ENCODE assay signal across 14 cellular contexts in genomic region chr7:130899071-130899451, GRCh38.
DNase-seq lines count a peak whose midpoint lies in the region; ATAC-seq, FAIRE-seq and TF ChIP-seq lines count a peak whose summit lies in the region.
"Had no signal": no experiment of that assay in that cellular context is flagged by ENCODE, and none has a peak within 500 bp of the region (broad histone marks: within the 10 kb centered on the region; RNA-seq: fewer than 3 reads in every experiment).

No MANE protein-coding gene starts in this region.

- no peaks in the 10 kb centered on the region for H3K9me3 ChIP-seq in BLaER1 treated with 17β-estradiol and CSF1 and Interleukin-3, amounts not matched to agents 10 nM and 100 nM (replicated peaks in 1 of 11)
- no peaks in the 10 kb centered on the region for H3K9me3 ChIP-seq in IMR-90 (ENCODE audit: control insufficient read depth, insufficient read depth, low read length)
- no peaks in the 10 kb centered on the region for H3K9me3 ChIP-seq in K562 (replicated peaks; ENCODE audit: control insufficient read depth, insufficient read depth, low read depth, low read length)
- H3K9me3 ChIP-seq: tibial artery had no signal

- peak overlapping the region; percentile 51 to 77 (median 71) for H3K4me2 ChIP-seq in BLaER1 treated with 17β-estradiol and CSF1 and Interleukin-3, amounts not matched to agents 10 nM and 100 nM
- H3K4me2 ChIP-seq in IMR-90 (ENCODE audit: low read depth, low read length), result no peak overlapping the region
- no peak overlapping the region for H3K4me2 ChIP-seq in K562 (ENCODE audit: insufficient read depth, low read length)

- TF ChIP-seq CTCF in IMR-90 (conservative IDR thresholded peaks at IDR 0.05; ENCODE audit: low read depth, low read length), result no peak
- TF ChIP-seq CTCF in K562 (IDR thresholded peaks at IDR 0.05 in 2 of 3, conservative IDR thresholded peaks at IDR 0.05 in 1 of 3; ENCODE audit: insufficient read depth in 2 of 3, low read depth in 1 of 3, low read length in 3 of 3), result no peak
- TF ChIP-seq CTCF in endothelial cell (IDR thresholded peaks at IDR 0.05; ENCODE audit: unreplicated experiment), result no peak

- no peak overlapping the region for H2BK15ac ChIP-seq in IMR-90 (ENCODE audit: low read depth, low read length)

- no peak overlapping the region for H3K4me3 Mint-ChIP-seq in naive thymus-derived CD8-positive, alpha-beta T cell
- no peak overlapping the region for H3K4me3 Mint-ChIP-seq in endothelial cell (ENCODE audit: unreplicated experiment)

- H3K27ac Mint-ChIP-seq in naive thymus-derived CD8-positive, alpha-beta T cell, result peak overlapping the region in 7 of 10 donors; percentile 23 to 89 (median 68)
- no peak overlapping the region for H3K27ac Mint-ChIP-seq in endothelial cell (ENCODE audit: unreplicated experiment)

- 0 out of 2 replicates have a peak overlapping the region, but pooled peaks have one; percentile 12 for H3K56ac ChIP-seq in IMR-90 (ENCODE audit: extremely low read depth, insufficient read depth, low read length)

- no peak for ATAC-seq in IMR-90 (ENCODE audit: low read depth)
- no peak for ATAC-seq in K562
- no peak for ATAC-seq in naive thymus-derived CD8-positive, alpha-beta T cell

- no peaks in the 10 kb centered on the region for H3K79me2 ChIP-seq in K562 (ENCODE audit: control insufficient read depth, insufficient read depth, low read length)

- H3K27me3 ChIP-seq in BLaER1 treated with 17β-estradiol and CSF1 and Interleukin-3, amounts not matched to agents 10 nM and 100 nM, result no peaks in the 10 kb centered on the region
- H3K27me3 ChIP-seq in IMR-90 (ENCODE audit: control insufficient read depth, insufficient read depth, low read length) (no peaks in the 10 kb centered on the region), K562 (ENCODE audit: control insufficient read depth in 2 of 2, insufficient read depth in 2 of 2, low read length in 2 of 2) (no peaks in the 10 kb centered on the region)
- H3K27me3 ChIP-seq: tibial artery had no signal

- no peak overlapping the region for H3K4me3 ChIP-seq in BLaER1 treated with 17β-estradiol and CSF1 and Interleukin-3, amounts not matched to agents 10 nM and 100 nM
- no peak overlapping the region for H3K4me3 ChIP-seq in IMR-90 (ENCODE audit: insufficient read depth, low read depth, low read length)
- H3K4me3 ChIP-seq in K562, result no peak overlapping the region
- H3K4me3 ChIP-seq: tibial artery had no signal

- peaks cover 32 to 91% (median 75%) of the 10 kb centered on the region in 4 donors for H3K4me1 Mint-ChIP-seq in naive thymus-derived CD8-positive, alpha-beta T cell
- H3K4me1 Mint-ChIP-seq in endothelial cell (ENCODE audit: unreplicated experiment), result peaks cover 17% of the 10 kb centered on the region

- WGBS in IMR-90 (ENCODE audit: extremely low coverage in 2 of 2, insufficient read length in 1 of 2), 2 experiments, result no CpG with 5 or more reads among the region's 10 CpGs
- 89% methylated on average over 10 of the region's 10 CpGs for WGBS in K562 (ENCODE audit: insufficient coverage, low coverage, missing lambda C conversion rate)

- peak overlapping the region in 4 of 11 experiments; percentile 22 to 46 (median 24); a peak in 7 of 22 replicates for H3K27ac ChIP-seq in BLaER1 treated with 17β-estradiol and CSF1 and Interleukin-3, amounts not matched to agents 10 nM and 100 nM
- H3K27ac ChIP-seq in IMR-90 (ENCODE audit: insufficient read depth, low read length) (peak overlapping the region; percentile 26), K562 (ENCODE audit: extremely low read depth, low read depth, low read length) (no peak overlapping the region)
- H3K27ac ChIP-seq: tibial artery had no signal

- peak overlapping the region; percentile 53; the same call in 1 of the 2 replicates for H3K4ac ChIP-seq in IMR-90 (ENCODE audit: low read depth, low read length)

- H2BK5ac ChIP-seq in IMR-90 (ENCODE audit: low read depth, low read length, poor library complexity, severe bottlenecking), result peak overlapping the region; percentile 44

- dilution Hi-C loops in IMR-90 (cut with HindIII; ENCODE audit: low sequenced_read_pairs, unreplicated experiment), result no loop called here

- peak overlapping the region; percentile 11 for H4K91ac ChIP-seq in IMR-90 (ENCODE audit: insufficient read depth, low read depth, low read length)

- H2BK20ac ChIP-seq in IMR-90 (ENCODE audit: low read depth, low read length), result 0 out of 2 replicates have a peak overlapping the region, but pooled peaks have one; percentile 20

- H2AFZ ChIP-seq in IMR-90 (replicated peaks; ENCODE audit: low read length, poor library complexity), result no peak overlapping the region
- no peak overlapping the region for H2AFZ ChIP-seq in K562 (ENCODE audit: low read depth, low read length)

- intact Hi-C loops in IMR-90 (cut with micrococcal nuclease), result no loop called here
- intact Hi-C loops in K562 (cut with micrococcal nuclease), result loop anchor here (5.0 kb wide), 1 partner anchor 523 kb away; no protein-coding TSS in a partner anchor

- POLR2A ChIA-PET in IMR-90 (lab: Charles Lee; ENCODE audit: unreplicated experiment), result interaction anchor here (0.6 kb wide), 1 partner anchor 12 kb away, joined by 3 read pairs; no protein-coding TSS in a partner anchor
- POLR2A ChIA-PET in K562 (lab: Yijun Ruan, JAX), result interaction anchor here (0.8 to 1.8 kb wide), 4 partner anchors 9 to 205 kb away, joined by 3 to 6 read pairs (median 4); no protein-coding TSS in a partner anchor
- POLR2A ChIA-PET in naive thymus-derived CD8-positive, alpha-beta T cell (lab: Charles Lee), result no interaction called here

- CTCF ChIA-PET in IMR-90 (lab: Yijun Ruan, JAX) (interaction anchor here (0.6 kb wide), 2 partner anchors 42 to 144 kb away, joined by 5 read pairs; no protein-coding TSS in a partner anchor), K562 (lab: Yijun Ruan, JAX; ENCODE audit: low intra/inter-chr PET ratio) (interaction anchor here (0.8 kb wide), 1 partner anchor 170 kb away, joined by 3 read pairs; no protein-coding TSS in a partner anchor)

- H3K36me3 Mint-ChIP-seq in naive thymus-derived CD8-positive, alpha-beta T cell, result peaks cover 0 to 75% (median 5%) of the 10 kb centered on the region in 3 donors
- no peaks in the 10 kb centered on the region for H3K36me3 Mint-ChIP-seq in endothelial cell (ENCODE audit: low read depth, unreplicated experiment)

- peak overlapping the region in 6 of 11 experiments; percentile 3 to 43 (median 22); a peak in 5 of 22 replicates for H3K9ac ChIP-seq in BLaER1 treated with 17β-estradiol and CSF1 and Interleukin-3, amounts not matched to agents 10 nM and 100 nM
- H3K9ac ChIP-seq in IMR-90 (ENCODE audit: low read depth, low read length) (no peak overlapping the region; the same call in 1 of the 2 replicates), K562 (ENCODE audit: insufficient read depth in 1 of 2, low read depth in 2 of 2, low read length in 2 of 2) (no peak overlapping the region)

- 0 out of 2 replicates have a peak overlapping the region, but pooled peaks have one; percentile 15 for H2AK5ac ChIP-seq in IMR-90 (ENCODE audit: low read depth, low read length)

- TF ChIP-seq EP300 in K562 (IDR thresholded peaks at IDR 0.05; ENCODE audit: low read length), result no peak

- H3K14ac ChIP-seq in IMR-90 (replicated peaks; ENCODE audit: low read depth, low read length), result 0 out of 2 replicates have a peak overlapping the region, but pooled peaks have one; percentile 51

- H4K8ac ChIP-seq in IMR-90 (ENCODE audit: low read depth in 2 of 2, low read length in 2 of 2), result peak overlapping the region in 1 of 2 experiments; percentile 58; a peak in 2 of 4 replicates

- H3K27me3 Mint-ChIP-seq in naive thymus-derived CD8-positive, alpha-beta T cell, result no peaks in the 10 kb centered on the region
- peaks cover 9% of the 10 kb centered on the region for H3K27me3 Mint-ChIP-seq in endothelial cell (ENCODE audit: unreplicated experiment)

- BruUV-seq in IMR-90 (replicated peaks; lab: Mats Ljungman, UMichigan), result no TSS peak
- no TSS peak for BruUV-seq in K562 (replicated peaks; lab: Mats Ljungman, UMichigan)

- H3K79me1 ChIP-seq in IMR-90 (ENCODE audit: low read depth in 1 of 2, low read length in 2 of 2), result peaks cover 4 to 41% of the 10 kb centered on the region in 2 experiments; a peak in 3 of 4 replicates

- no peak overlapping the region for H4K5ac ChIP-seq in IMR-90 (ENCODE audit: low read depth, low read length)

- TF ChIP-seq POLR2A in IMR-90 (IDR thresholded peaks at IDR 0.05; ENCODE audit: low read depth, low read length) (no peak), K562 (conservative IDR thresholded peaks at IDR 0.05) (no peak)

- DNase-seq in IMR-90 (no peak), K562 (ENCODE audit: extremely low read depth in 1 of 4, low spot score in 3 of 4) (no peak), NCI-H2081 treated with DMSO at 0.1 percent for 48 hours (lab: John Stamatoyannopoulos, UW) (no peak), endothelial cell (ENCODE audit: low spot score) (no peak), kidney tubule cell (ENCODE audit: low spot score) (no peak), HT-29 (ENCODE audit: low spot score) (no peak)
- DNase-seq in naive thymus-derived CD8-positive, alpha-beta T cell, result no peak
- DNase-seq: activated CD4-positive, CD25-positive, alpha-beta regulatory T cell; EL; HCEC 1CT; mesendoderm; NCI-H146; tibial artery had no signal

- H3K36me3 ChIP-seq in BLaER1 treated with 17β-estradiol and CSF1 and Interleukin-3, amounts not matched to agents 10 nM and 100 nM, result peaks cover 40 to 98% (median 90%) of the 10 kb centered on the region in 11 experiments; a peak in 21 of 22 replicates
- H3K36me3 ChIP-seq in IMR-90 (ENCODE audit: control insufficient read depth, insufficient read depth, low read length), result peaks cover 74% of the 10 kb centered on the region
- H3K36me3 ChIP-seq in K562 (ENCODE audit: control insufficient read depth, insufficient read depth, low read length), result peaks cover 6% of the 10 kb centered on the region; the same call in 2 of the 3 replicates

- H3K9me3 Mint-ChIP-seq in naive thymus-derived CD8-positive, alpha-beta T cell, result no peaks in the 10 kb centered on the region
- H3K9me3 Mint-ChIP-seq in endothelial cell (ENCODE audit: unreplicated experiment), result no peaks in the 10 kb centered on the region

- peak overlapping the region; percentile 42; the same call in 1 of the 2 replicates for H3K23ac ChIP-seq in IMR-90 (ENCODE audit: low read depth, low read length)

- TF ChIP-seq RAD21 in IMR-90 (IDR thresholded peaks at IDR 0.05; ENCODE audit: low read length) (no peak), K562 (CRISPR knock-in tag; conservative IDR thresholded peaks at IDR 0.05 in 1 of 2, IDR thresholded peaks at IDR 0.05 in 1 of 2) (no peak)

- in situ Hi-C loops in IMR-90 (cut with MboI; ENCODE audit: low sequenced_read_pairs) (no loop called here), K562 (cut with MboI) (loop anchor here (5.0 kb wide), 1 partner anchor 143 kb away; no protein-coding TSS in a partner anchor)

- H4K20me1 ChIP-seq in BLaER1 treated with 17β-estradiol and CSF1 and Interleukin-3, amounts not matched to agents 10 nM and 100 nM, result peaks cover 93 to 100% (median 100%) of the 10 kb centered on the region in 11 experiments
- H4K20me1 ChIP-seq in IMR-90 (ENCODE audit: insufficient read depth, low read length), result peaks cover 100% of the 10 kb centered on the region
- no peaks in the 10 kb centered on the region for H4K20me1 ChIP-seq in K562 (replicated peaks; ENCODE audit: control insufficient read depth, insufficient read depth, low read length)

- no peak overlapping the region for H3K18ac ChIP-seq in IMR-90 (ENCODE audit: low read depth, low read length)

- no peak for FAIRE-seq in K562 (lab: Jason Lieb, UNC)

- H3K9me1 ChIP-seq in IMR-90 (ENCODE audit: insufficient read depth, low read length) (peaks cover 20% of the 10 kb centered on the region; the same call in 1 of the 2 replicates), K562 (ENCODE audit: control insufficient read depth, insufficient read depth, low read length) (no peaks in the 10 kb centered on the region)

- H2AK9ac ChIP-seq in IMR-90 (replicated peaks; ENCODE audit: low read depth, low read length, poor library complexity), result no peak overlapping the region

- H2BK120ac ChIP-seq in IMR-90 (ENCODE audit: low read depth, low read length), result no peak overlapping the region

- H3K4me1 ChIP-seq in BLaER1 treated with 17β-estradiol and CSF1 and Interleukin-3, amounts not matched to agents 10 nM and 100 nM, result peaks cover 82 to 100% (median 92%) of the 10 kb centered on the region in 10 experiments
- H3K4me1 ChIP-seq in IMR-90 (ENCODE audit: control insufficient read depth, insufficient read depth, low read length) (peaks cover 60% of the 10 kb centered on the region), K562 (replicated peaks in 1 of 2; ENCODE audit: control insufficient read depth in 2 of 2, insufficient read depth in 2 of 2, low read length in 2 of 2) (peaks cover 19 to 26% of the 10 kb centered on the region in 2 experiments)

Comparison
In these comparisons a context has a peak if more than half of its experiments do, and no peak if none do; other contexts are left out.
1. H3K4me2 ChIP-seq: peak in BLaER1 treated with 17β-estradiol and CSF1 and Interleukin-3, amounts not matched to agents 10 nM and 100 nM (11 of 11); none in IMR-90 (single experiment) and K562 (single experiment).
2. H3K9ac ChIP-seq: peak in BLaER1 treated with 17β-estradiol and CSF1 and Interleukin-3, amounts not matched to agents 10 nM and 100 nM (6 of 11); none in IMR-90 (single experiment) and K562 (0 of 2).